In genomic region chr18:29523371-29523770, GRCh38 we compare ENCODE assay signal across 25 cellular contexts.
"Had no signal": no experiment of that assay in that cellular context is flagged by ENCODE, and none has a peak within 500 bp of the region (broad histone marks: within the 10 kb centered on the region; RNA-seq: fewer than 3 reads in every experiment).

No MANE protein-coding gene starts in this region.

- DNase-seq: Kasumi-1, MM.1S, NCI-H1092 treated with DMSO at 0.1 percent for 48 hours, NCI-H1436, NCI-H187, NCI-H2029, NCI-H2081 treated with DMSO at 0.1 percent for 48 hours, NCI-H2171, NCI-H226, NCI-H446, NCI-H510A, NCI-H524 treated with DMSO at 0.1 percent for 48 hours, NCI-H69, NCI-H774, Right ventricle myocardium superior, RPMI8226, SIG-M5 had no signal

- H3K4me1 ChIP-seq: SJSA1 had no signal

- H3K36me3 Mint-ChIP-seq: IgD-negative memory B cell had no signal

- H3K27me3 ChIP-seq: SJSA1 had no signal

- H3K4me3 ChIP-seq: K562, SJSA1, SK-N-MC had no signal

- H3K4me3 Mint-ChIP-seq: IgD-negative memory B cell had no signal

- H3K9me3 ChIP-seq: SJSA1 had no signal

- H3K36me3 ChIP-seq: SJSA1 had no signal

- H3K27me3 Mint-ChIP-seq: IgD-negative memory B cell had no signal

- H3K27ac ChIP-seq: HL-60, KMS-11, SJSA1, SK-N-MC had no signal

- ATAC-seq: K562 had no signal

- H3K27ac Mint-ChIP-seq: IgD-negative memory B cell had no signal

- H3K4me2 ChIP-seq: KMS-11 had no signal

- H3K9ac ChIP-seq: KMS-11 had no signal

- FAIRE-seq: HTR-8/SVneo, K562, RCC 7860 had no signal
